In the genomic region with DNA sequence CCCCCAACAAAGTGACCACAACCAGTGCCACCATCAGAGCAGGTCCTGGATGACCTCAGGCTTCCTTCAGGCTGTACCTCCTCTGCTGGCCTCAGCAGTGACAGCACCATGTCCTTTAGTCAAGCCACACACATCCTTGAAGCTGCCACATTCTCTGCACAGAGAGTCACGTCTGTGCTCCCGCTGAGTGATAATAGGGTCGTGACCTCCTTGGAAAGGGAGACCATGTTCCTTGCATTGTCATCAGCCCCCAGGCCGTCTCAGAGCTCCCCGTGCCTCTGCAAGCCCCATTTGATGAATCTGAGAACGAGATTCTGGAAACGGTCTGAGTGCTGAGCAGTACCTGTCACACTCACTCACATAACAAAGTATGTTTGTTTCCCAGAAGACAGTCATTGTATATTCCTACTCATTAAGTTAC, we compare ENCODE assay signal across 20 cellular contexts.
DNase-seq lines count a peak whose midpoint lies in the region; FAIRE-seq and TF ChIP-seq lines count a peak whose summit lies in the region.
"Had no signal": no experiment of that assay in that cellular context is flagged by ENCODE, and none has a peak within 500 bp of the region (broad histone marks: within the 10 kb centered on the region; RNA-seq: fewer than 3 reads in every experiment).

No MANE protein-coding gene starts in this region.

- H3K27me3 ChIP-seq in brain microvascular endothelial cell (replicated peaks), result no peaks in the 10 kb centered on the region
- peaks cover 8 to 16% of the 10 kb centered on the region in 2 experiments for H3K27me3 ChIP-seq in mesenchymal stem cell (ENCODE audit: control insufficient read depth in 1 of 2, insufficient read depth in 1 of 2, low read length in 2 of 2)
- no peaks in the 10 kb centered on the region for H3K27me3 ChIP-seq in thyroid gland
- H3K27me3 ChIP-seq: BLaER1 treated with 17β-estradiol and CSF1 and Interleukin-3, amounts not matched to agents 10 nM and 100 nM; breast epithelium; transverse colon had no signal

- H3K9me3 ChIP-seq in mesenchymal stem cell (ENCODE audit: control insufficient read depth, low read length) (no peaks in the 10 kb centered on the region), thyroid gland (no peaks in the 10 kb centered on the region)
- H3K9me3 ChIP-seq: BLaER1 treated with 17β-estradiol and CSF1 and Interleukin-3, amounts not matched to agents 10 nM and 100 nM; breast epithelium; transverse colon had no signal

- no peak overlapping the region for H2BK120ac ChIP-seq in mesenchymal stem cell (ENCODE audit: low read depth, low read length)

- H3K79me1 ChIP-seq in mesenchymal stem cell (replicated peaks; ENCODE audit: low read length, poor library complexity, severe bottlenecking), result no peaks in the 10 kb centered on the region

- no peak overlapping the region for H2BK15ac ChIP-seq in mesenchymal stem cell (ENCODE audit: low read depth, poor library complexity, severe bottlenecking)

- H4K8ac ChIP-seq in mesenchymal stem cell (ENCODE audit: low read length), result no peak overlapping the region

- no peak for TF ChIP-seq POLR2A in thyroid gland (IDR thresholded peaks at IDR 0.05)

- H3K9ac ChIP-seq in mesenchymal stem cell (ENCODE audit: low read length), result no peak overlapping the region
- H3K9ac ChIP-seq: BLaER1 treated with 17β-estradiol and CSF1 and Interleukin-3, amounts not matched to agents 10 nM and 100 nM had no signal

- peak overlapping the region in 1 of 2 experiments; percentile 66 for H3K23ac ChIP-seq in mesenchymal stem cell (ENCODE audit: low read length in 2 of 2)

- in situ Hi-C loops in brain microvascular endothelial cell (cut with HindIII; ENCODE audit: low pct_ligation_motif_present, low sequenced_read_pairs), result no loop called here

- no peak for FAIRE-seq in GM19239 (lab: Jason Lieb, UNC)
- FAIRE-seq: K562 had no signal

- TF ChIP-seq CTCF in brain microvascular endothelial cell (IDR thresholded peaks at IDR 0.05; ENCODE audit: low read depth, low read length, missing control alignments) (no peak), thyroid gland (IDR thresholded peaks at IDR 0.05) (no peak)

- no peak overlapping the region for H3K4me3 ChIP-seq in brain microvascular endothelial cell (ENCODE audit: low read depth, low read length)
- H3K4me3 ChIP-seq in mesenchymal stem cell (ENCODE audit: insufficient read depth in 1 of 2, low read depth in 1 of 2, low read length in 2 of 2), result no peak overlapping the region
- H3K4me3 ChIP-seq in thyroid gland (replicated peaks in 1 of 3), result no peak overlapping the region
- H3K4me3 ChIP-seq: BLaER1 treated with 17β-estradiol and CSF1 and Interleukin-3, amounts not matched to agents 10 nM and 100 nM; breast epithelium; K562; transverse colon had no signal

- DNase-seq in NCI-H2227 (lab: John Stamatoyannopoulos, UW; ENCODE audit: unreplicated experiment), result peak; percentile 17
- DNase-seq in NCI-H2227 treated with DMSO at 0.1 percent for 48 hours (lab: John Stamatoyannopoulos, UW), result no peak
- DNase-seq in brain microvascular endothelial cell, result peak; percentile 34
- peak; percentile 19 for DNase-seq in mesenchymal stem cell
- no peak for DNase-seq in thyroid gland
- DNase-seq in GM19239 (ENCODE audit: insufficient read length, low spot score), result no peak
- DNase-seq in activated CD4-positive, alpha-beta T cell treated with anti-CD3 and anti-CD28 coated beads for 4 hours, result no peak
- DNase-seq: 8988T; activated CD8-positive, alpha-beta T cell treated with anti-CD3 and anti-CD28 coated beads for 36 hours; activated T-cell treated with anti-CD3 and anti-CD28 coated beads, Interleukin-2, amount 50 U/mL, for 48 hours; DMS 273 treated with DMSO at 0.1 percent for 48 hours; effector memory CD4-positive, alpha-beta T cell; H9; NCI-H2171; transverse colon had no signal

- H3K27ac ChIP-seq in brain microvascular endothelial cell, result no peak overlapping the region
- H3K27ac ChIP-seq in mesenchymal stem cell (ENCODE audit: low read length, poor library complexity, severe bottlenecking), result no peak overlapping the region
- H3K27ac ChIP-seq in temporal lobe (ENCODE audit: low read depth, low read length), result peak overlapping the region; percentile 45
- H3K27ac ChIP-seq in thyroid gland, result no peak overlapping the region
- H3K27ac ChIP-seq: BLaER1 treated with 17β-estradiol and CSF1 and Interleukin-3, amounts not matched to agents 10 nM and 100 nM; breast epithelium; transverse colon; VCaP had no signal

- H3K4me1 ChIP-seq in mesenchymal stem cell (ENCODE audit: control insufficient read depth, insufficient read depth, low read depth, low read length), result no peaks in the 10 kb centered on the region
- H3K4me1 ChIP-seq in thyroid gland, result no peaks in the 10 kb centered on the region
- H3K4me1 ChIP-seq: BLaER1 treated with 17β-estradiol and CSF1 and Interleukin-3, amounts not matched to agents 10 nM and 100 nM; breast epithelium; transverse colon had no signal

- WGBS in mesenchymal stem cell, result 18% methylated on average over 7 of the region's 7 CpGs
- 74 to 86% methylated on average over 7 of the region's 7 CpGs for WGBS in thyroid gland, 2 donors

- peak overlapping the region in 1 of 2 experiments; percentile 38 for H3K14ac ChIP-seq in mesenchymal stem cell (ENCODE audit: low read length in 2 of 2)

- no peak overlapping the region for H2AFZ ChIP-seq in mesenchymal stem cell (ENCODE audit: low read depth, low read length)

- peak overlapping the region; percentile 5 to 8 for H2BK12ac ChIP-seq in mesenchymal stem cell (ENCODE audit: low read length in 2 of 2)

- H2AK5ac ChIP-seq in mesenchymal stem cell (ENCODE audit: low read length, severe bottlenecking), result no peak overlapping the region

- H2BK5ac ChIP-seq in mesenchymal stem cell (ENCODE audit: low read depth, low read length, poor library complexity, severe bottlenecking), result no peak overlapping the region

- peak overlapping the region in 1 of 2 experiments; percentile 55 for H3K18ac ChIP-seq in mesenchymal stem cell (ENCODE audit: low read depth in 1 of 2, low read length in 2 of 2)

- H3K4me2 ChIP-seq in mesenchymal stem cell (ENCODE audit: low read length, poor library complexity, severe bottlenecking), result no peak overlapping the region
- H3K4me2 ChIP-seq: BLaER1 treated with 17β-estradiol and CSF1 and Interleukin-3, amounts not matched to agents 10 nM and 100 nM had no signal

- intact Hi-C loops in thyroid gland (cut with DNase I), result no loop called here

- H3K36me3 ChIP-seq in brain microvascular endothelial cell (replicated peaks) (no peaks in the 10 kb centered on the region), mesenchymal stem cell (ENCODE audit: control insufficient read depth in 1 of 2, insufficient read depth in 2 of 2, low read depth in 1 of 2, low read length in 2 of 2) (no peaks in the 10 kb centered on the region), thyroid gland (no peaks in the 10 kb centered on the region)
- H3K36me3 ChIP-seq: BLaER1 treated with 17β-estradiol and CSF1 and Interleukin-3, amounts not matched to agents 10 nM and 100 nM; breast epithelium; transverse colon had no signal

- no peak overlapping the region for H3K4ac ChIP-seq in mesenchymal stem cell (ENCODE audit: low read depth in 1 of 2, low read length in 2 of 2)

- H4K91ac ChIP-seq in mesenchymal stem cell (ENCODE audit: low read length), result peak overlapping the region; percentile 35

Comparison
In these comparisons a context has a peak if more than half of its experiments do, and no peak if none do; other contexts are left out.
1. DNase-seq: peak in NCI-H2227 (single experiment), brain microvascular endothelial cell (single experiment) and mesenchymal stem cell (single experiment); none in NCI-H2227 treated with DMSO at 0.1 percent for 48 hours (single experiment), thyroid gland (0 of 2), GM19239 (single experiment) and activated CD4-positive, alpha-beta T cell treated with anti-CD3 and anti-CD28 coated beads for 4 hours (0 of 2).